21 cellular contexts compared by ENCODE assay signal in genomic region chr5:29811914-29812679, GRCh38.
A peak's percentile ranks its signal among the peaks of the same experiment; 100 is the strongest.
DNase-seq lines count a peak whose midpoint lies in the region; ATAC-seq and TF ChIP-seq lines count a peak whose summit lies in the region.
"Had no signal": no experiment of that assay in that cellular context is flagged by ENCODE, and none has a peak within 500 bp of the region (broad histone marks: within the 10 kb centered on the region; RNA-seq: fewer than 3 reads in every experiment).

No MANE protein-coding gene starts in this region.

- H2AFZ ChIP-seq in PC-3 (ENCODE audit: low read length): no peak overlapping the region
- H2AFZ ChIP-seq: parathyroid adenoma had no signal

- H3K4me3 Mint-ChIP-seq in glutamatergic neuron (ENCODE audit: unreplicated experiment): no peak overlapping the region
- H3K4me3 Mint-ChIP-seq: activated CD4-positive, alpha-beta T cell treated with anti-CD3 and anti-CD28 coated beads, Interleukin-2, amount 10 ng/mL, durations not matched to agents 7 days and 5 days; activated naive CD8-positive, alpha-beta T cell had no signal

- H4K20me1 ChIP-seq in PC-3 (ENCODE audit: low read length): no peaks in the 10 kb centered on the region

- H3K4me1 Mint-ChIP-seq in glutamatergic neuron (ENCODE audit: low read depth, unreplicated experiment): peaks cover 12% of the 10 kb centered on the region
- H3K4me1 Mint-ChIP-seq: activated CD4-positive, alpha-beta T cell treated with anti-CD3 and anti-CD28 coated beads, Interleukin-2, amount 10 ng/mL, durations not matched to agents 7 days and 5 days had no signal

- TF ChIP-seq CTCF in PC-3 (conservative IDR thresholded peaks at IDR 0.05; ENCODE audit: low read depth, low read length) (peak; percentile 59), glutamatergic neuron (IDR thresholded peaks at IDR 0.05; ENCODE audit: partially characterized antibody, unreplicated experiment) (no peak), lower lobe of right lung (IDR thresholded peaks at IDR 0.05) (no peak)

- H3K27ac Mint-ChIP-seq in glutamatergic neuron (ENCODE audit: unreplicated experiment): peak overlapping the region; percentile 77
- H3K27ac Mint-ChIP-seq: activated CD4-positive, alpha-beta T cell treated with anti-CD3 and anti-CD28 coated beads, Interleukin-2, amount 10 ng/mL, durations not matched to agents 7 days and 5 days; activated naive CD8-positive, alpha-beta T cell had no signal

- H3F3A ChIP-seq in PC-3 (ENCODE audit: low read length, unreplicated experiment): no peaks in the 10 kb centered on the region

- peaks cover 2% of the 10 kb centered on the region for H3K27me3 Mint-ChIP-seq in glutamatergic neuron (ENCODE audit: unreplicated experiment)
- H3K27me3 Mint-ChIP-seq: activated CD4-positive, alpha-beta T cell treated with anti-CD3 and anti-CD28 coated beads, Interleukin-2, amount 10 ng/mL, durations not matched to agents 7 days and 5 days; activated naive CD8-positive, alpha-beta T cell had no signal

- H3K9me2 ChIP-seq in PC-3 (replicated peaks; ENCODE audit: low read length): no peaks in the 10 kb centered on the region

- peaks cover 3% of the 10 kb centered on the region for H3K9me3 Mint-ChIP-seq in glutamatergic neuron (ENCODE audit: unreplicated experiment)

- no peak overlapping the region for H3K4me2 ChIP-seq in PC-3 (ENCODE audit: low read length)

- BruUV-seq in PC-3 (replicated peaks; lab: Mats Ljungman, UMichigan): no TSS peak

- H3K9ac ChIP-seq in PC-3 (ENCODE audit: low read length): no peak overlapping the region
- H3K9ac ChIP-seq: parathyroid adenoma had no signal

- H3K9me3 ChIP-seq in PC-3 (ENCODE audit: low read length) (no peaks in the 10 kb centered on the region), lower lobe of right lung (peaks cover 4% of the 10 kb centered on the region)
- H3K9me3 ChIP-seq: breast epithelium had no signal

- intact Hi-C loops in PC-3 (cut with micrococcal nuclease) (loop anchor here (1.0 to 10.0 kb wide), 2 partner anchors 445 to 797 kb away; no protein-coding TSS in a partner anchor), lower lobe of right lung (cut with DNase I) (no loop called here)

- DNase-seq in A172 (ENCODE audit: low spot score): peak; percentile 40
- peak; percentile 35 for DNase-seq in H4 (ENCODE audit: low spot score)
- peak; percentile 42 for DNase-seq in PC-3
- no peak for DNase-seq in glutamatergic neuron
- DNase-seq in stimulated activated CD4-positive, alpha-beta T cell treated with anti-CD3 and anti-CD28 coated beads, Interleukin-1b, Interleukin-23, amount 100 ng/mL, for 48 hours: no peak
- DNase-seq in lower lobe of right lung: no peak
- DNase-seq: activated CD4-positive, alpha-beta T cell treated with anti-CD3 and anti-CD28 coated beads, Interleukin-2, amount 10 ng/mL, durations not matched to agents 7 days and 5 days; activated T-cell treated with anti-CD3 and anti-CD28 coated beads for 4 hours; AML-193; dorsolateral prefrontal cortex; left cardiac atrium; NCI-H1436 treated with DMSO at 0.1 percent for 48 hours; NCI-H82; stimulated activated CD4-positive, alpha-beta T cell treated with anti-CD3 and anti-CD28 coated beads, Interleukin-12 subunit alpha, Interleukin-12 subunit beta, amount 100 ng/mL, for 4 hours; stimulated activated naive CD8-positive, alpha-beta T cell treated with anti-CD3 and anti-CD28 coated beads, Interleukin-15, Interleukin-2, amounts not matched to agents 100 U/mL and 50 U/mL, for 24 hours had no signal

- H3K27ac ChIP-seq in PC-3 (ENCODE audit: low read length): no peak overlapping the region
- H3K27ac ChIP-seq in lower lobe of right lung: no peak overlapping the region
- H3K27ac ChIP-seq: breast epithelium, dorsolateral prefrontal cortex, parathyroid adenoma had no signal

- H3K36me3 Mint-ChIP-seq in glutamatergic neuron (ENCODE audit: unreplicated experiment): no peaks in the 10 kb centered on the region

- H3K4me1 ChIP-seq in PC-3 (ENCODE audit: insufficient read depth, low read length) (no peaks in the 10 kb centered on the region), lower lobe of right lung (no peaks in the 10 kb centered on the region)
- H3K4me1 ChIP-seq: breast epithelium, parathyroid adenoma had no signal

- TF ChIP-seq POLR2A in GM18505 (IDR thresholded peaks at IDR 0.05; ENCODE audit: borderline replicate concordance, extremely low read depth, insufficient read depth, insufficient read length): no peak

- H3K36me3 ChIP-seq in PC-3 (ENCODE audit: low read depth, low read length): no peaks in the 10 kb centered on the region
- H3K36me3 ChIP-seq in lower lobe of right lung: no peaks in the 10 kb centered on the region
- H3K36me3 ChIP-seq: breast epithelium had no signal

- ATAC-seq in PC-3: peak; percentile 76
- no peak for ATAC-seq in GM18505 (IDR thresholded peaks at IDR 0.05; ENCODE audit: unreplicated experiment)
- no peak for ATAC-seq in GM21526 (IDR thresholded peaks at IDR 0.05; ENCODE audit: low FRiP score, unreplicated experiment)
- ATAC-seq in lower lobe of right lung: no peak
- ATAC-seq: left cardiac atrium; Right ventricle myocardium inferior; stimulated activated naive CD8-positive, alpha-beta T cell treated with anti-CD3 and anti-CD28 coated beads, Interleukin-15, Interleukin-2, amounts not matched to agents 100 U/mL and 50 U/mL, for 24 hours had no signal

- H3K4me3 ChIP-seq in PC-3 (ENCODE audit: low read length) (no peak overlapping the region), lower lobe of right lung (no peak overlapping the region)
- H3K4me3 ChIP-seq: breast epithelium, dorsolateral prefrontal cortex had no signal

- H3K79me2 ChIP-seq in PC-3 (ENCODE audit: low read length): no peaks in the 10 kb centered on the region
- H3K79me2 ChIP-seq: parathyroid adenoma had no signal

- CTCF ChIA-PET in PC-3 (lab: Charles Lee): no interaction called here

- H3K27me3 ChIP-seq in PC-3 (ENCODE audit: low read length) (no peaks in the 10 kb centered on the region), lower lobe of right lung (ENCODE audit: low read depth) (no peaks in the 10 kb centered on the region)
- H3K27me3 ChIP-seq: breast epithelium, dorsolateral prefrontal cortex had no signal

- POLR2A ChIA-PET in PC-3 (lab: Charles Lee; ENCODE audit: unreplicated experiment): no interaction called here

Comparison
In these comparisons a context has a peak if more than half of its experiments do, and no peak if none do; other contexts are left out.
1. DNase-seq: peak in A172 (single experiment), H4 (single experiment) and PC-3 (single experiment); none in glutamatergic neuron (single experiment), stimulated activated CD4-positive, alpha-beta T cell treated with anti-CD3 and anti-CD28 coated beads, Interleukin-1b, Interleukin-23, amount 100 ng/mL, for 48 hours (single experiment) and lower lobe of right lung (single experiment).